In genomic region chr4:128707864-128708263, GRCh38 we compare ENCODE assay signal across 1 cellular context.
TF ChIP-seq lines count a peak whose summit lies in the region.

No MANE protein-coding gene starts in this region.

TF ChIP-seq in H1, 55 proteins besides CTCF, POLR2A, EP300 and RAD21 (continued from another document):
- TF ChIP-seq CHD7 (IDR thresholded peaks at IDR 0.05; ENCODE audit: insufficient replicate concordance, low read length) (no peak), ATF3 (IDR thresholded peaks at IDR 0.05; ENCODE audit: insufficient read depth, low read depth, low read length) (no peak), ATF2 (IDR thresholded peaks at IDR 0.05; ENCODE audit: low read length) (no peak), TAF1 (IDR thresholded peaks at IDR 0.05; ENCODE audit: low read depth, low read length) (no peak), CTBP2 (IDR thresholded peaks at IDR 0.05; ENCODE audit: borderline replicate concordance, insufficient read depth, insufficient read length, low read length) (no peak), GTF2F1 (IDR thresholded peaks at IDR 0.05; ENCODE audit: borderline replicate concordance, low read depth, low read length) (no peak)
